8 cellular contexts compared by ENCODE assay signal in the genomic region with DNA sequence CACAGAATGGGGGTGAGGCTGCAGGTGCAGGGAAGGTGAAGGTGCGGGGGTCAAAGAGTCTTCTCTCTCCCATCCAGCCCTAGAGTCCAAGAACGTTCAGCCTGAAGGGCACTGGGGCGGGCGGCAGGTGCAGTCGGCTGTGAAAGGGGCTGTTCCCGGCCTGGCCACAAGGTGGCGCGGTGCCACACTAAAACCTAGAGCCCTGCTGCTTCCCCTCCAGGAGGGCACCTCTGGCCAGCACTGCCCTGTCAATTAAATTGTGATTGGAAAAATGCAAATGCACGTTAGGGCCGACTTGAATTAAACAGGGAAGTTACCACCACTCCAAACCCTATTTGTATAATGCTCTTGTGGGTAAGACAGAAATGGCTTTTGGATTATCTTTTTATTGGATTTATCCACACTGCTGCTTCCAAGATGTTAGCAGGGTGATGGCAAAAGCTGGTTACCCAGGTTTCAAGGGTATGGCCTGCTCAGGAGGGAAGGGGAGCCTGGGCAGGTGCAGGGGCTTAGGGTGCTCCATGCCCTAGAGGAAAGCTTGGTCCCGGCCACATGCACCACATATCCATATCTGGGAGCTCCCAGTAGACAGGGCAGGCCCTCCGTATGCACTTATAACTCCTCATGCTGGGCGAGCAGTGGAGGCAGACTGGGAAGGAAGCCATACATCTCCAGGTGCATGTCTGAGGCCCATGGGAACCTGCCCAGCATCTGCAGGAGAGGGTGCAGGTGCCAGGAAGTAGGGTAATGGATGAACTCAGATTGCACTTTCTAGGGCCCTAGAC.
DNase-seq lines count a peak whose midpoint lies in the region; ATAC-seq and TF ChIP-seq lines count a peak whose summit lies in the region.

No MANE protein-coding gene starts in this region.

- DNase-seq in DMS79 treated with DMSO at 0.1 percent for 48 hours (lab: John Stamatoyannopoulos, UW) (peak; percentile 80), NCI-H524 treated with DMSO at 0.1 percent for 48 hours (lab: John Stamatoyannopoulos, UW) (peak; percentile 14), coronary artery (ENCODE audit: low spot score) (no peak), lower leg skin (ENCODE audit: low spot score in 2 of 2) (peak; percentile 70 to 95)
- DNase-seq in activated CD4-positive, alpha-beta T cell treated with anti-CD3 and anti-CD28 coated beads, Interleukin-2, amount 50 U/mL, for 1 hour = peak; percentile 71
- peak; percentile 49 to 54 (median 50) for DNase-seq in stimulated activated CD4-positive, alpha-beta T cell treated with anti-CD3 and anti-CD28 coated beads, TNF-alpha, amount 100 ng/mL, for 4 hours (ENCODE audit: low read depth in 3 of 3)

- H3K27ac ChIP-seq in coronary artery = peak overlapping the region; percentile 78 to 94

- intact Hi-C loops in lower leg skin (cut with DNase I; ENCODE audit: low total_unique reads) = loop anchor here (5.0 kb wide), 2 partner anchors 158 to 228 kb away; no protein-coding TSS in a partner anchor

- ATAC-seq in HG02759 (IDR thresholded peaks at IDR 0.05; ENCODE audit: unreplicated experiment) = peak; percentile 58
- ATAC-seq in GM19328 (IDR thresholded peaks at IDR 0.05; ENCODE audit: unreplicated experiment) = no peak

- H3K4me3 ChIP-seq in coronary artery = no peak overlapping the region
- no peak overlapping the region for H3K4me3 ChIP-seq in lower leg skin (ENCODE audit: low read depth, poor library complexity, severe bottlenecking)

- TF ChIP-seq POLR2A in lower leg skin (IDR thresholded peaks at IDR 0.05) = no peak

- TF ChIP-seq CTCF in coronary artery (IDR thresholded peaks at IDR 0.05) (peak; percentile 91), lower leg skin (IDR thresholded peaks at IDR 0.05) (peak in 1 of 3 donors; percentile 53)

- 8 to 14% methylated on average over 12 of the region's 13 CpGs for WGBS in lower leg skin, 2 donors
